23 cellular contexts compared by ENCODE assay signal in genomic region chr3:159624616-159625015, GRCh38.
"Had no signal": no experiment of that assay in that cellular context is flagged by ENCODE, and none has a peak within 500 bp of the region (broad histone marks: within the 10 kb centered on the region; RNA-seq: fewer than 3 reads in every experiment).

No MANE protein-coding gene starts in this region.

- H3K27me3 ChIP-seq: SJCRH30 had no signal

- H3K27ac ChIP-seq: SJCRH30 had no signal

- ATAC-seq: HepG2, Panc1, Right ventricle myocardium inferior, SK-N-SH treated with all-trans-retinoic acid at 6 μM for 48 hours had no signal

- DNase-seq: IMR-90, Karpas-422, KG1, MV-4-11, NCI-H1048, NCI-H1105, NCI-H1417, NCI-H1436 treated with DMSO at 0.1 percent for 48 hours, NCI-H1694, NCI-H187 treated with DMSO at 0.1 percent for 48 hours, NCI-H2081, NCI-H2107, NCI-H2227 treated with DMSO at 0.1 percent for 48 hours, NCI-H524 treated with DMSO at 0.1 percent for 48 hours, NCI-H69, NCI-H774, SHP77 treated with DMSO at 0.1 percent for 48 hours, SJCRH30, T-helper 1 cell had no signal

- H3K4me3 ChIP-seq: SJCRH30 had no signal

- H3K36me3 ChIP-seq: SJCRH30 had no signal

- FAIRE-seq: HepG2 had no signal
